ENCODE assay signal across 9 cellular contexts in genomic region chr10:89367529-89367928, GRCh38. TPM values are rescaled to one million over a fixed set of nuclear protein-coding genes. Genes with fewer than 3 reads are reported as not detected.
DNase-seq lines count a peak whose midpoint lies in the region; ATAC-seq and TF ChIP-seq lines count a peak whose summit lies in the region.
"Had no signal": no experiment of that assay in that cellular context is flagged by ENCODE, and none has a peak within 500 bp of the region (broad histone marks: within the 10 kb centered on the region; RNA-seq: fewer than 3 reads in every experiment).

No MANE protein-coding gene starts in this region.

- no peaks in the 10 kb centered on the region for H3K36me3 Mint-ChIP-seq in Caco-2 (ENCODE audit: insufficient read depth, unreplicated experiment)

- DNase-seq in left ventricle myocardium inferior (no peak), cardiac septum (ENCODE audit: low spot score) (no peak), aorta (no peak), Caco-2 (no peak), NCI-H2029 (lab: John Stamatoyannopoulos, UW) (no peak)

- H3K4me3 ChIP-seq in left ventricle myocardium inferior (no peak overlapping the region), aorta (ENCODE audit: low read length in 2 of 2) (no peak overlapping the region), Caco-2 (ENCODE audit: low read depth, low read length) (no peak overlapping the region)
- H3K4me3 ChIP-seq: K562 had no signal

- H3K27ac ChIP-seq in left ventricle myocardium inferior (replicated peaks), result peak overlapping the region; percentile 22
- H3K27ac ChIP-seq in cingulate gyrus (ENCODE audit: low read depth, low read length), result peak overlapping the region; percentile 10
- H3K27ac ChIP-seq in aorta (ENCODE audit: low read depth in 1 of 2, low read length in 2 of 2), result peak overlapping the region in 1 of 2 donors; percentile 57

- H3K36me3 ChIP-seq in left ventricle myocardium inferior (no peaks in the 10 kb centered on the region), aorta (ENCODE audit: control insufficient read depth in 1 of 2, insufficient read depth in 2 of 2, low read length in 1 of 2) (no peaks in the 10 kb centered on the region), Caco-2 (ENCODE audit: control insufficient read depth, insufficient read depth, low read length) (no peaks in the 10 kb centered on the region)

- H3K9me3 ChIP-seq in left ventricle myocardium inferior (replicated peaks) (no peaks in the 10 kb centered on the region), aorta (ENCODE audit: control insufficient read depth, low read length) (no peaks in the 10 kb centered on the region), Caco-2 (no peaks in the 10 kb centered on the region)

- H3K27ac Mint-ChIP-seq in Caco-2 (ENCODE audit: unreplicated experiment), result no peak overlapping the region

- no peaks in the 10 kb centered on the region for H3K9me3 Mint-ChIP-seq in Caco-2 (ENCODE audit: unreplicated experiment)

- intact Hi-C loops in left ventricle myocardium inferior (cut with micrococcal nuclease) (no loop called here), cardiac septum (cut with DNase I) (no loop called here), aorta (cut with DNase I) (no loop called here), Caco-2 (cut with micrococcal nuclease; ENCODE audit: unreplicated experiment) (no loop called here)

- WGBS in aorta, 2 donors, result 13% methylated on average over 4 of the region's 4 CpGs

- H3K4me1 ChIP-seq in left ventricle myocardium inferior (peaks cover 48% of the 10 kb centered on the region), aorta (ENCODE audit: control insufficient read depth in 1 of 2, insufficient read depth in 2 of 2, low read length in 2 of 2) (peaks cover 2 to 6% of the 10 kb centered on the region in 2 donors), Caco-2 (peaks cover 7% of the 10 kb centered on the region; the same call in 1 of the 2 replicates)

- H3K4me3 Mint-ChIP-seq in Caco-2 (ENCODE audit: unreplicated experiment), result no peak overlapping the region

- CTCF ChIA-PET in Caco-2 (lab: Charles Lee), result interaction anchor here (0.5 kb wide), 1 partner anchor 16 kb away, joined by 3 read pairs; no protein-coding TSS in a partner anchor

- H3K27me3 ChIP-seq in left ventricle myocardium inferior (ENCODE audit: low read depth) (no peaks in the 10 kb centered on the region), aorta (ENCODE audit: control insufficient read depth in 1 of 2, insufficient read depth in 2 of 2, low read length in 1 of 2) (no peaks in the 10 kb centered on the region), Caco-2 (replicated peaks; ENCODE audit: control insufficient read depth, insufficient read depth, low read length) (no peaks in the 10 kb centered on the region)

- ATAC-seq in HG03103 (IDR thresholded peaks at IDR 0.05; ENCODE audit: low read depth, unreplicated experiment), result peak; percentile 75
- ATAC-seq in aorta (ENCODE audit: low FRiP score), result peak; percentile 52
- no peak for ATAC-seq in esophagus mucosa
- ATAC-seq: K562 had no signal

- peaks cover 11% of the 10 kb centered on the region for H3K4me1 Mint-ChIP-seq in Caco-2 (ENCODE audit: low read depth, unreplicated experiment)

- POLR2A ChIA-PET in Caco-2 (lab: Charles Lee), result no interaction called here

- no peaks in the 10 kb centered on the region for H3K27me3 Mint-ChIP-seq in Caco-2 (ENCODE audit: insufficient read depth, unreplicated experiment)

- no TSS peak for BruUV-seq in Caco-2 (replicated peaks; lab: Mats Ljungman, UMichigan)

- TF ChIP-seq CTCF in left ventricle myocardium inferior (IDR thresholded peaks at IDR 0.05; ENCODE audit: borderline replicate concordance), result no peak
- TF ChIP-seq CTCF in Caco-2 (IDR thresholded peaks at IDR 0.05; ENCODE audit: insufficient read depth in 1 of 2, low read depth in 1 of 2, low read length in 1 of 2, severe bottlenecking in 1 of 2, unreplicated experiment in 1 of 2), result no peak

RNA-seq across cellular contexts. Expression of gene IFIT1B, which starts 10.3 kb away (rescaled TPM):
- total RNA-seq in left ventricle myocardium inferior, result not detected
- total RNA-seq in cardiac septum, result 0.81 TPM
- total RNA-seq in aorta, result under 1 TPM; 0.16 to 0.87 TPM
- not detected for polyA plus RNA-seq in aorta
- not detected in 2 replicates for total RNA-seq in Caco-2 (2022)
- not detected for total RNA-seq in esophagus mucosa
- total RNA-seq: K562 had no signal
- polyA plus RNA-seq: K562 had no signal

RNA-seq across cellular contexts. Expression of gene IFIT1, which starts 24.9 kb away (rescaled TPM):
- total RNA-seq in left ventricle myocardium inferior (31.0 TPM), cardiac septum (9.8 TPM), aorta (10 to 100 TPM; 13.2 to 17.9 TPM), Caco-2 (2022) (4.3 and 5.4 TPM in 2 replicates), esophagus mucosa (3.8 TPM)
- 10 to 100 TPM; 13.6 to 17.7 TPM for polyA plus RNA-seq in aorta

RNA-seq across cellular contexts. Expression of gene IFIT3, which starts 39.7 kb away (rescaled TPM):
- total RNA-seq in left ventricle myocardium inferior (6.9 TPM), cardiac septum (6.8 TPM), aorta (10 to 100 TPM; 14.2 to 19.0 TPM), Caco-2 (2022) (1.5 and 1.8 TPM in 2 replicates), esophagus mucosa (3.8 TPM)
- 10 to 100 TPM; 15.0 to 15.7 TPM for polyA plus RNA-seq in aorta

RNA-seq across cellular contexts. Expression of gene IFIT5, which starts 46.8 kb away (rescaled TPM):
- total RNA-seq in left ventricle myocardium inferior (7.4 TPM), cardiac septum (11.5 TPM), aorta (10 to 100 TPM; 18.5 to 19.0 TPM), Caco-2 (2022) (2.3 and 2.4 TPM in 2 replicates), esophagus mucosa (5.3 TPM)
- polyA plus RNA-seq in aorta, result 10 to 100 TPM; 13.3 to 14.3 TPM
